ENCODE assay signal across 19 cellular contexts in genomic region chr12:111997300-111997699, GRCh38. TPM values are rescaled to one million over a fixed set of nuclear protein-coding genes. Genes with fewer than 3 reads are reported as not detected.
DNase-seq lines count a peak whose midpoint lies in the region; ATAC-seq and TF ChIP-seq lines count a peak whose summit lies in the region.
"Had no signal": no experiment of that assay in that cellular context is flagged by ENCODE, and none has a peak within 500 bp of the region (broad histone marks: within the 10 kb centered on the region; RNA-seq: fewer than 3 reads in every experiment).

No MANE protein-coding gene starts in this region.

- CTCF ChIA-PET in activated CD8-positive, alpha-beta T cell treated with anti-CD3 and anti-CD28 coated beads for 36 hours (lab: Charles Lee), result interaction anchor here (1.5 kb wide), 1 partner anchor 17 kb away, joined by 4 read pairs; no protein-coding TSS in a partner anchor
- CTCF ChIA-PET in activated CD8-positive, alpha-beta T cell treated with anti-CD3 and anti-CD28 coated beads, Interleukin-2, amount 10 ng/mL, durations not matched to agents 7 days and 5 days (lab: Charles Lee), result interaction anchor here (1.0 to 2.7 kb wide), 2 partner anchors 16 to 51 kb away, joined by 3 to 13 read pairs; partner anchors contain the start of genes ERP29 and TMEM116
- CTCF ChIA-PET in CD4-positive, alpha-beta T cell (lab: Charles Lee), result interaction anchor here (0.9 to 4.7 kb wide), 2 partner anchors 16 to 52 kb away, joined by 3 to 21 read pairs; partner anchors contain the start of genes ERP29 and TMEM116

- H3K27ac Mint-ChIP-seq in activated CD8-positive, alpha-beta T cell treated with anti-CD3 and anti-CD28 coated beads for 36 hours, result peak overlapping the region; percentile 62
- no peak overlapping the region for H3K27ac Mint-ChIP-seq in activated CD8-positive, alpha-beta T cell treated with anti-CD3 and anti-CD28 coated beads, Interleukin-2, amount 10 ng/mL, durations not matched to agents 7 days and 5 days
- peak overlapping the region; percentile 65 for H3K27ac Mint-ChIP-seq in CD4-positive, alpha-beta T cell
- H3K27ac Mint-ChIP-seq in T-helper 17 cell, result peak overlapping the region; percentile 94
- peak overlapping the region in 8 of 10 donors; percentile 67 to 94 (median 78) for H3K27ac Mint-ChIP-seq in naive thymus-derived CD8-positive, alpha-beta T cell
- H3K27ac Mint-ChIP-seq: IgD-negative memory B cell had no signal

- no peak for ATAC-seq in activated CD8-positive, alpha-beta T cell treated with anti-CD3 and anti-CD28 coated beads for 36 hours
- ATAC-seq in activated CD8-positive, alpha-beta T cell treated with anti-CD3 and anti-CD28 coated beads, Interleukin-2, amount 10 ng/mL, durations not matched to agents 7 days and 5 days, result no peak
- no peak for ATAC-seq in CD4-positive, alpha-beta T cell (ENCODE audit: poor library complexity)
- ATAC-seq in T-helper 17 cell (no peak), HG02759 (IDR thresholded peaks at IDR 0.05; ENCODE audit: unreplicated experiment) (no peak)
- no peak for ATAC-seq in naive thymus-derived CD8-positive, alpha-beta T cell
- ATAC-seq: PC-3 had no signal

- no peaks in the 10 kb centered on the region for H3K27me3 ChIP-seq in CD4-positive, alpha-beta T cell (ENCODE audit: control insufficient read depth, insufficient read depth, low read length)
- H3K27me3 ChIP-seq: SJCRH30 had no signal

- POLR2A ChIA-PET in activated CD8-positive, alpha-beta T cell treated with anti-CD3 and anti-CD28 coated beads for 36 hours (lab: Charles Lee), result interaction anchor here (1.4 kb wide), 1 partner anchor 15 kb away, joined by 5 read pairs; no protein-coding TSS in a partner anchor
- POLR2A ChIA-PET in activated CD8-positive, alpha-beta T cell treated with anti-CD3 and anti-CD28 coated beads, Interleukin-2, amount 10 ng/mL, durations not matched to agents 7 days and 5 days (lab: Charles Lee), result interaction anchor here (1.8 kb wide), 1 partner anchor 15 kb away, joined by 15 read pairs; the partner anchor contains the start of genes ERP29 and TMEM116
- POLR2A ChIA-PET in CD4-positive, alpha-beta T cell (lab: Charles Lee), result interaction anchor here (0.9 to 14.5 kb wide), 4 partner anchors 10 to 112 kb away, joined by 3 to 351 read pairs (median 3); partner anchors contain the start of genes ERP29 and TMEM116
- POLR2A ChIA-PET in naive thymus-derived CD8-positive, alpha-beta T cell (lab: Charles Lee), result interaction anchor here (0.6 to 13.0 kb wide), 3 partner anchors 8 to 132 kb away, joined by 4 to 269 read pairs (median 5); partner anchors contain the start of genes ERP29 and TMEM116

- no peaks in the 10 kb centered on the region for H3K9me3 ChIP-seq in CD4-positive, alpha-beta T cell (ENCODE audit: control insufficient read depth, low read length)
- no peaks in the 10 kb centered on the region for H3K9me3 ChIP-seq in T-helper 17 cell (ENCODE audit: control insufficient read depth, low read length, poor library complexity, severe bottlenecking)
- H3K9me3 ChIP-seq: Caco-2, SJCRH30 had no signal

- H3K4me3 Mint-ChIP-seq in activated CD8-positive, alpha-beta T cell treated with anti-CD3 and anti-CD28 coated beads for 36 hours, result no peak overlapping the region
- no peak overlapping the region for H3K4me3 Mint-ChIP-seq in activated CD8-positive, alpha-beta T cell treated with anti-CD3 and anti-CD28 coated beads, Interleukin-2, amount 10 ng/mL, durations not matched to agents 7 days and 5 days
- peak overlapping the region; percentile 50 for H3K4me3 Mint-ChIP-seq in CD4-positive, alpha-beta T cell
- peak overlapping the region; percentile 45 for H3K4me3 Mint-ChIP-seq in T-helper 17 cell
- H3K4me3 Mint-ChIP-seq in naive thymus-derived CD8-positive, alpha-beta T cell, result peak overlapping the region in 4 of 10 donors; percentile 3 to 24 (median 22)
- H3K4me3 Mint-ChIP-seq: IgD-negative memory B cell had no signal

- H3K27ac ChIP-seq in CD4-positive, alpha-beta T cell (ENCODE audit: low read depth, low read length), result no peak overlapping the region
- H3K27ac ChIP-seq: SJCRH30 had no signal

- H3K27me3 Mint-ChIP-seq in activated CD8-positive, alpha-beta T cell treated with anti-CD3 and anti-CD28 coated beads for 36 hours, result no peaks in the 10 kb centered on the region
- no peaks in the 10 kb centered on the region for H3K27me3 Mint-ChIP-seq in activated CD8-positive, alpha-beta T cell treated with anti-CD3 and anti-CD28 coated beads, Interleukin-2, amount 10 ng/mL, durations not matched to agents 7 days and 5 days (ENCODE audit: low read depth)
- H3K27me3 Mint-ChIP-seq in CD4-positive, alpha-beta T cell, result no peaks in the 10 kb centered on the region
- H3K27me3 Mint-ChIP-seq in T-helper 17 cell, result no peaks in the 10 kb centered on the region
- no peaks in the 10 kb centered on the region for H3K27me3 Mint-ChIP-seq in naive thymus-derived CD8-positive, alpha-beta T cell

- H3K36me3 Mint-ChIP-seq in activated CD8-positive, alpha-beta T cell treated with anti-CD3 and anti-CD28 coated beads for 36 hours (ENCODE audit: low read depth), result peaks cover 3% of the 10 kb centered on the region
- H3K36me3 Mint-ChIP-seq in activated CD8-positive, alpha-beta T cell treated with anti-CD3 and anti-CD28 coated beads, Interleukin-2, amount 10 ng/mL, durations not matched to agents 7 days and 5 days (ENCODE audit: low read depth), result peaks cover 28% of the 10 kb centered on the region
- H3K36me3 Mint-ChIP-seq in CD4-positive, alpha-beta T cell (ENCODE audit: low read depth), result peaks cover 13% of the 10 kb centered on the region
- H3K36me3 Mint-ChIP-seq in T-helper 17 cell (ENCODE audit: low read depth), result peaks cover 2% of the 10 kb centered on the region
- H3K36me3 Mint-ChIP-seq in naive thymus-derived CD8-positive, alpha-beta T cell, result no peaks in the 10 kb centered on the region

- TF ChIP-seq CTCF in activated CD8-positive, alpha-beta T cell treated with anti-CD3 and anti-CD28 coated beads for 36 hours (IDR thresholded peaks at IDR 0.05), result no peak
- no peak for TF ChIP-seq CTCF in CD4-positive, alpha-beta T cell (IDR thresholded peaks at IDR 0.05)

- H3K4me1 Mint-ChIP-seq in activated CD8-positive, alpha-beta T cell treated with anti-CD3 and anti-CD28 coated beads for 36 hours (ENCODE audit: low read depth), result peaks cover 80% of the 10 kb centered on the region
- peaks cover 69% of the 10 kb centered on the region for H3K4me1 Mint-ChIP-seq in activated CD8-positive, alpha-beta T cell treated with anti-CD3 and anti-CD28 coated beads, Interleukin-2, amount 10 ng/mL, durations not matched to agents 7 days and 5 days (ENCODE audit: low read depth)
- H3K4me1 Mint-ChIP-seq in CD4-positive, alpha-beta T cell (ENCODE audit: low read depth), result peaks cover 90% of the 10 kb centered on the region
- H3K4me1 Mint-ChIP-seq in T-helper 17 cell, result peaks cover 51% of the 10 kb centered on the region
- peaks cover 31 to 94% (median 79%) of the 10 kb centered on the region in 4 donors for H3K4me1 Mint-ChIP-seq in naive thymus-derived CD8-positive, alpha-beta T cell

- intact Hi-C loops in activated CD8-positive, alpha-beta T cell treated with anti-CD3 and anti-CD28 coated beads for 36 hours (cut with micrococcal nuclease), result no loop called here
- intact Hi-C loops in CD4-positive, alpha-beta T cell (cut with DNase I, micrococcal nuclease), result loop anchor here in 1 of 2 experiments (2.0 kb wide), 1 partner anchor 14 kb away; no protein-coding TSS in a partner anchor

- no peaks in the 10 kb centered on the region for H3K9me3 Mint-ChIP-seq in activated CD8-positive, alpha-beta T cell treated with anti-CD3 and anti-CD28 coated beads for 36 hours
- no peaks in the 10 kb centered on the region for H3K9me3 Mint-ChIP-seq in activated CD8-positive, alpha-beta T cell treated with anti-CD3 and anti-CD28 coated beads, Interleukin-2, amount 10 ng/mL, durations not matched to agents 7 days and 5 days (ENCODE audit: insufficient read depth)
- H3K9me3 Mint-ChIP-seq in CD4-positive, alpha-beta T cell, result no peaks in the 10 kb centered on the region
- H3K9me3 Mint-ChIP-seq in naive thymus-derived CD8-positive, alpha-beta T cell, result no peaks in the 10 kb centered on the region
- H3K9me3 Mint-ChIP-seq: IgD-negative memory B cell had no signal

- DNase-seq in activated CD8-positive, alpha-beta T cell treated with anti-CD3 and anti-CD28 coated beads for 36 hours, result no peak
- DNase-seq in activated CD8-positive, alpha-beta T cell treated with anti-CD3 and anti-CD28 coated beads, Interleukin-2, amount 10 ng/mL, durations not matched to agents 7 days and 5 days, result no peak
- no peak for DNase-seq in CD4-positive, alpha-beta T cell
- no peak for DNase-seq in T-helper 17 cell
- DNase-seq in naive thymus-derived CD8-positive, alpha-beta T cell, result no peak
- DNase-seq in NCI-H82 (lab: John Stamatoyannopoulos, UW), result no peak
- no peak for DNase-seq in activated gamma-delta T cell (lab: John Stamatoyannopoulos, UW)
- DNase-seq: Caco-2, DMS153, MV-4-11, NCI-H1417 treated with DMSO at 0.1 percent for 48 hours, NCI-H2029, NCI-H2171, NCI-H446 treated with DMSO at 0.1 percent for 48 hours, NCI-H748 treated with DMSO at 0.1 percent for 48 hours, PC-3, SJCRH30 had no signal

RNA-seq across cellular contexts. Expression of gene TMEM116, which starts 15.7 kb away (rescaled TPM):
- 10 to 100 TPM; 13.8 to 16.3 TPM for total RNA-seq in activated CD8-positive, alpha-beta T cell treated with anti-CD3 and anti-CD28 coated beads for 36 hours
- total RNA-seq in activated CD8-positive, alpha-beta T cell treated with anti-CD3 and anti-CD28 coated beads, Interleukin-2, amount 10 ng/mL, durations not matched to agents 7 days and 5 days, result 10 to 100 TPM; 12.7 to 13.1 TPM
- 10 to 100 TPM; 12.7 to 12.8 TPM for total RNA-seq in CD4-positive, alpha-beta T cell
- 10 to 100 TPM; 22.4 to 28.4 TPM for total RNA-seq in T-helper 17 cell
- 10 to 100 TPM; 28.7 to 30.9 TPM for total RNA-seq in naive thymus-derived CD8-positive, alpha-beta T cell
- 10 to 100 TPM; 12.0 to 15.6 (median 14.0) TPM for polyA plus RNA-seq in naive thymus-derived CD8-positive, alpha-beta T cell

RNA-seq across cellular contexts. Expression of gene ERP29, which starts 15.9 kb away (rescaled TPM):
- 10 to 100 TPM; 82.9 to 83.7 TPM for total RNA-seq in activated CD8-positive, alpha-beta T cell treated with anti-CD3 and anti-CD28 coated beads for 36 hours
- 100 to 1,000 TPM; 134 to 145 TPM for total RNA-seq in activated CD8-positive, alpha-beta T cell treated with anti-CD3 and anti-CD28 coated beads, Interleukin-2, amount 10 ng/mL, durations not matched to agents 7 days and 5 days
- 100 to 1,000 TPM; 109 to 117 TPM for total RNA-seq in CD4-positive, alpha-beta T cell
- 100 to 1,000 TPM; 104 to 124 TPM for total RNA-seq in T-helper 17 cell
- total RNA-seq in naive thymus-derived CD8-positive, alpha-beta T cell, result 100 to 1,000 TPM; 161 to 162 TPM
- 100 to 1,000 TPM; 181 to 199 (median 190) TPM for polyA plus RNA-seq in naive thymus-derived CD8-positive, alpha-beta T cell

Comparison
In these comparisons a context has a peak if more than half of its experiments do, and no peak if none do; other contexts are left out.
1. H3K4me3 Mint-ChIP-seq: peak in CD4-positive, alpha-beta T cell (single experiment) and T-helper 17 cell (single experiment); none in activated CD8-positive, alpha-beta T cell treated with anti-CD3 and anti-CD28 coated beads for 36 hours (single experiment) and activated CD8-positive, alpha-beta T cell treated with anti-CD3 and anti-CD28 coated beads, Interleukin-2, amount 10 ng/mL, durations not matched to agents 7 days and 5 days (single experiment).